ENCODE assay signal across 8 cellular contexts in the genomic region with DNA sequence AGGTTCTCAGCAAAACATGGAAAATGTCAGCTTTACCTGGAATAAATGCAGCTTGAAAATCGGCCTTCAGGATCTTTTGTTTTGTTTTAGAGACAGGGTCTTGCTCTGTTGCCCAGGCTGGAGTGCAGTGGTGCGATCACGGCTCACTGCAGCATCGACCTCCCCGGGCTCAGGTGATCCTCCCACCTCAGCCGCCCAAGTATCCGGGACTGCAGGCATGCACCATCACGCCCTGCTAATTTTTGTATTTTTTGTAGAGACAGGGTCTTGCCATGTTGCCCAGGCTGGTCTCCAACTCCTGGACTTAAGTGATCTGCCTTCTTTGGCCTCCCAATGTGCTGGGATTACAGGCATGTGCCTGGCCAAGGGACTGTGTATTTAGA. TPM values are rescaled to one million over a fixed set of nuclear protein-coding genes. Genes with fewer than 3 reads are reported as not detected.
"Had no signal": no experiment of that assay in that cellular context is flagged by ENCODE, and none has a peak within 500 bp of the region (broad histone marks: within the 10 kb centered on the region; RNA-seq: fewer than 3 reads in every experiment).

No MANE protein-coding gene starts in this region.

RNA-seq across cellular contexts. Expression of a gene that starts 7.5 kb away (rescaled TPM):
- total RNA-seq: LHCN-M2, MCF 10A, NCI-H460, OCI-LY7, PC-9, RPMI7951, SJCRH30, SK-MEL-5 had no signal
